Comparison of ENCODE assay signal across 18 cellular contexts in genomic region chr11:68810164-68810563, GRCh38. TPM values are rescaled to one million over a fixed set of nuclear protein-coding genes. Genes with fewer than 3 reads are reported as not detected.
DNase-seq lines count a peak whose midpoint lies in the region; ATAC-seq and TF ChIP-seq lines count a peak whose summit lies in the region.
"Had no signal": no experiment of that assay in that cellular context is flagged by ENCODE, and none has a peak within 500 bp of the region (broad histone marks: within the 10 kb centered on the region; RNA-seq: fewer than 3 reads in every experiment).

No MANE protein-coding gene starts in this region.

- H3K27me3 Mint-ChIP-seq in T-helper 17 cell, result no peaks in the 10 kb centered on the region
- H3K27me3 Mint-ChIP-seq: IgD-negative memory B cell had no signal

- ATAC-seq in T-helper 17 cell, result no peak
- no peak for ATAC-seq in HG03095 (IDR thresholded peaks at IDR 0.05; ENCODE audit: unreplicated experiment)

- 69 to 89% (median 80%) methylated on average over 7 of the region's 7 CpGs for WGBS in spleen, 5 donors

- H3K27ac Mint-ChIP-seq in T-helper 17 cell, result peak overlapping the region; percentile 32
- H3K27ac Mint-ChIP-seq: IgD-negative memory B cell had no signal

- DNase-seq in M059J (ENCODE audit: low read depth) (peak; percentile 21), T-helper 17 cell (no peak), right atrium auricular region (ENCODE audit: low spot score) (peak; percentile 62), spleen (no peak), HAP-1 (ENCODE audit: low spot score in 2 of 2) (no peak)
- no peak for DNase-seq in activated naive CD4-positive, alpha-beta T cell treated with Interleukin-2 at 50 U/mL for 16 hours
- DNase-seq: activated CD4-positive, alpha-beta T cell treated with anti-CD3 and anti-CD28 coated beads for 4 hours; activated CD8-positive, alpha-beta memory T cell treated with anti-CD3 and anti-CD28 coated beads, Interleukin-2, amount 50 U/mL, for 48 hours; activated naive CD4-positive, alpha-beta T cell; cortex of kidney; immature natural killer cell; stimulated activated CD4-positive, alpha-beta T cell treated with anti-CD3 and anti-CD28 coated beads, Interleukin-4, amount 100 ng/mL, for 24 hours; stimulated activated CD8-positive, alpha-beta memory T cell treated with anti-CD3 and anti-CD28 coated beads, Interleukin-4, amount 100 ng/mL, for 48 hours had no signal

- no peak overlapping the region for H3K4me3 ChIP-seq in right atrium auricular region
- H3K4me3 ChIP-seq in spleen, result no peak overlapping the region
- H3K4me3 ChIP-seq in HAP-1, result no peak overlapping the region

- H3K4me3 Mint-ChIP-seq in T-helper 17 cell, result no peak overlapping the region
- H3K4me3 Mint-ChIP-seq: CD14-positive monocyte, IgD-negative memory B cell, immature natural killer cell had no signal

- in situ Hi-C loops in HAP-1 (cut with MboI; ENCODE audit: low sequenced_read_pairs), result no loop called here

- no peaks in the 10 kb centered on the region for H3K27me3 ChIP-seq in right atrium auricular region
- H3K27me3 ChIP-seq in spleen (replicated peaks in 1 of 7), result no peaks in the 10 kb centered on the region
- no peaks in the 10 kb centered on the region for H3K27me3 ChIP-seq in HAP-1 (ENCODE audit: low read depth)
- H3K27me3 ChIP-seq: neutrophil had no signal

- intact Hi-C loops in spleen (cut with DNase I; ENCODE audit: low total_unique reads), result no loop called here

- H3K36me3 ChIP-seq in right atrium auricular region, result peaks cover 74% of the 10 kb centered on the region
- H3K36me3 ChIP-seq in spleen, result peaks cover 0 to 98% (median 70%) of the 10 kb centered on the region in 6 donors
- peaks cover 14% of the 10 kb centered on the region for H3K36me3 ChIP-seq in HAP-1 (replicated peaks)

- H3K9me3 ChIP-seq in T-helper 17 cell (ENCODE audit: control insufficient read depth, low read length, poor library complexity, severe bottlenecking) (no peaks in the 10 kb centered on the region), right atrium auricular region (no peaks in the 10 kb centered on the region), spleen (no peaks in the 10 kb centered on the region), HAP-1 (no peaks in the 10 kb centered on the region)
- H3K9me3 ChIP-seq: neutrophil had no signal

- H3K36me3 Mint-ChIP-seq in T-helper 17 cell (ENCODE audit: low read depth), result peaks cover 4% of the 10 kb centered on the region

- no peaks in the 10 kb centered on the region for H3K4me1 Mint-ChIP-seq in T-helper 17 cell
- H3K4me1 Mint-ChIP-seq: CD14-positive monocyte had no signal

- no peak for TF ChIP-seq CTCF in right atrium auricular region (IDR thresholded peaks at IDR 0.05)
- TF ChIP-seq CTCF in spleen (IDR thresholded peaks at IDR 0.05 in 8 of 11, conservative IDR thresholded peaks at IDR 0.05 in 3 of 11), result no peak

- H3K27ac ChIP-seq in right atrium auricular region (peak overlapping the region; percentile 54 to 66), spleen (peak overlapping the region in 5 of 8 donors; percentile 22 to 39 (median 33))
- H3K27ac ChIP-seq: epithelial cell of prostate, neutrophil had no signal

- H3K4me1 ChIP-seq in right atrium auricular region (peaks cover 0 to 30% of the 10 kb centered on the region in 2 donors), spleen (peaks cover 0 to 46% (median 10%) of the 10 kb centered on the region in 6 donors), HAP-1 (no peaks in the 10 kb centered on the region)

- no peak for TF ChIP-seq POLR2A in spleen (IDR thresholded peaks at IDR 0.05)

RNA-seq across cellular contexts. Expression of gene CPT1A, which starts 31.6 kb away (rescaled TPM):
- total RNA-seq in M059J (2014; rRNA removed; shearing (Covaris generic)), result 15.0 and 24.1 TPM in 2 replicates
- 10 to 100 TPM; 29.5 to 33.3 TPM for total RNA-seq in T-helper 17 cell
- total RNA-seq in right atrium auricular region, result 10 to 100 TPM; 53.1 to 56.3 TPM
- total RNA-seq in spleen, result 100 to 1,000 TPM in 1 of 7 donors, 10 to 100 TPM in 6; 43.3 to 118 (median 73.1) TPM
- 10 to 100 TPM in 2 of 3 donors, 1 to 10 TPM in 1; 6.7 to 18.0 (median 11.0) TPM for polyA plus RNA-seq in spleen

RNA-seq across cellular contexts. Expression of gene TESMIN, which starts 58.8 kb away (rescaled TPM):
- 5.5 and 12.8 TPM in 2 replicates for total RNA-seq in M059J (2014; rRNA removed; shearing (Covaris generic))
- total RNA-seq in T-helper 17 cell (1 to 10 TPM; 5.0 to 5.5 TPM), right atrium auricular region (under 1 TPM; 0.47 to 0.78 TPM), spleen (1 to 10 TPM; 3.6 to 8.4 (median 4.7) TPM)
- 1 to 10 TPM in 2 of 3 donors, under 1 TPM in 1; 0.70 to 1.3 (median 1.2) TPM for polyA plus RNA-seq in spleen

Comparison
In these comparisons a context has a peak if more than half of its experiments do, and no peak if none do; other contexts are left out.
1. DNase-seq: peak in M059J (single experiment) and right atrium auricular region (single experiment); none in T-helper 17 cell (0 of 3), spleen (single experiment), activated naive CD4-positive, alpha-beta T cell treated with Interleukin-2 at 50 U/mL for 16 hours (single experiment) and HAP-1 (0 of 2).